ENCODE assay signal across 7 cellular contexts in genomic region chr20:19976595-19977372, GRCh38. TPM values are rescaled to one million over a fixed set of nuclear protein-coding genes. Genes with fewer than 3 reads are reported as not detected.
DNase-seq lines count a peak whose midpoint lies in the region; ATAC-seq and TF ChIP-seq lines count a peak whose summit lies in the region.

No MANE protein-coding gene starts in this region.

- H3K9ac ChIP-seq in HUES64 (ENCODE audit: low read depth, low read length) (no peak overlapping the region), Karpas-422 (ENCODE audit: low read length) (no peak overlapping the region)

- peak in 32 of 61 donors; percentile 17 to 66 (median 46) for DNase-seq in caudate nucleus (lab: John Stamatoyannopoulos, UW)
- DNase-seq in left lung: peak; percentile 67 to 80
- DNase-seq in tibial nerve (ENCODE audit: low spot score in 2 of 2): peak in 1 of 2 donors; percentile 46
- DNase-seq in KG1 (lab: John Stamatoyannopoulos, UW): no peak
- no peak for DNase-seq in Karpas-422

- no peak for TF ChIP-seq CTCF in left lung (IDR thresholded peaks at IDR 0.05)
- TF ChIP-seq CTCF in tibial nerve (IDR thresholded peaks at IDR 0.05): no peak

- H3K9me2 ChIP-seq in Karpas-422 (replicated peaks; ENCODE audit: insufficient read depth, low read length): no peaks in the 10 kb centered on the region

- intact Hi-C loops in left lung (cut with DNase I): no loop called here

- H3K27me3 ChIP-seq in HUES64 (ENCODE audit: insufficient read depth, low read length) (no peaks in the 10 kb centered on the region), left lung (no peaks in the 10 kb centered on the region), tibial nerve (no peaks in the 10 kb centered on the region), Karpas-422 (ENCODE audit: low read length) (no peaks in the 10 kb centered on the region)

- WGBS in HUES64: 31% methylated on average over 7 of the region's 8 CpGs
- WGBS in tibial nerve, 2 donors: 21% methylated on average over 8 of the region's 8 CpGs

- no peak overlapping the region for H2AFZ ChIP-seq in Karpas-422 (ENCODE audit: low read length)

- no peaks in the 10 kb centered on the region for H3K9me3 ChIP-seq in HUES64 (ENCODE audit: insufficient read depth, low read depth, low read length)
- no peaks in the 10 kb centered on the region for H3K9me3 ChIP-seq in left lung
- H3K9me3 ChIP-seq in tibial nerve: peaks cover 0 to 4% (median 0%) of the 10 kb centered on the region in 4 donors
- H3K9me3 ChIP-seq in Karpas-422 (ENCODE audit: low read length): no peaks in the 10 kb centered on the region

- ATAC-seq in left lung: peak; percentile 73
- ATAC-seq in HG02588 (IDR thresholded peaks at IDR 0.05; ENCODE audit: unreplicated experiment): no peak

- H4K20me1 ChIP-seq in Karpas-422 (ENCODE audit: insufficient read depth, low read depth, low read length): no peaks in the 10 kb centered on the region

- H3K36me3 ChIP-seq in HUES64 (ENCODE audit: insufficient read depth, low read length) (no peaks in the 10 kb centered on the region), left lung (peaks cover 0 to 34% of the 10 kb centered on the region in 2 donors), tibial nerve (peaks cover 0 to 9% (median 0%) of the 10 kb centered on the region in 3 donors), Karpas-422 (ENCODE audit: insufficient read depth, low read length) (no peaks in the 10 kb centered on the region)

- H3K4me3 ChIP-seq in HUES64 (ENCODE audit: low read length) (peak overlapping the region; percentile 13; the same call in 1 of the 2 replicates), left lung (peak overlapping the region; percentile 52 to 56), tibial nerve (peak overlapping the region; percentile 43 to 67 (median 55)), Karpas-422 (ENCODE audit: low read length) (no peak overlapping the region)

- H3K27ac ChIP-seq in HUES64 (ENCODE audit: low read depth, low read length) (peak overlapping the region; percentile 57), caudate nucleus (ENCODE audit: low read depth, low read length) (peak overlapping the region; percentile 94), left lung (peak overlapping the region; percentile 86 to 90), tibial nerve (peak overlapping the region; percentile 70 to 95 (median 82)), Karpas-422 (ENCODE audit: low read length) (no peak overlapping the region)

- no peak overlapping the region for H3K4me2 ChIP-seq in Karpas-422 (ENCODE audit: low read depth, low read length, poor library complexity, severe bottlenecking)

- TF ChIP-seq EP300 in tibial nerve (IDR thresholded peaks at IDR 0.05): peak; percentile 18 to 59

- peaks cover 22% of the 10 kb centered on the region for H3K4me1 ChIP-seq in HUES64 (ENCODE audit: insufficient read depth, low read length)
- peaks cover 31 to 92% of the 10 kb centered on the region in 2 donors for H3K4me1 ChIP-seq in left lung
- H3K4me1 ChIP-seq in tibial nerve: peaks cover 0 to 88% (median 42%) of the 10 kb centered on the region in 4 donors
- no peaks in the 10 kb centered on the region for H3K4me1 ChIP-seq in Karpas-422 (ENCODE audit: low read length)

- TF ChIP-seq POLR2A in tibial nerve (IDR thresholded peaks at IDR 0.05): no peak

- H3K79me2 ChIP-seq in Karpas-422 (ENCODE audit: low read length): no peaks in the 10 kb centered on the region

RNA-seq across cellular contexts. Expression of gene NAA20, which starts 40.4 kb away (rescaled TPM):
- 32.4 TPM for polyA plus RNA-seq in HUES64 (2013, experiment 1 of 2)
- polyA plus RNA-seq in HUES64 (2013, experiment 2 of 2): 36.6 TPM
- total RNA-seq in left lung: 10 to 100 TPM; 48.7 to 60.1 TPM
- 10 to 100 TPM; 18.1 to 27.2 (median 20.8) TPM for total RNA-seq in tibial nerve
- 32.8 and 39.0 TPM in 2 replicates for total RNA-seq in Karpas-422 (2014; rRNA removed; shearing (Covaris generic); ENCODE audit: low replicate concordance)

Comparison
In these comparisons a context has a peak if more than half of its experiments do, and no peak if none do; other contexts are left out.
1. DNase-seq: peak in caudate nucleus (32 of 61) and left lung (2 of 2); none in KG1 (single experiment) and Karpas-422 (single experiment).